Comparison of ENCODE assay signal across 11 cellular contexts in genomic region chr2:30178618-30179404, GRCh38. TPM values are rescaled to one million over a fixed set of nuclear protein-coding genes. Genes with fewer than 3 reads are reported as not detected.
A peak's percentile ranks its signal among the peaks of the same experiment; 100 is the strongest.
DNase-seq lines count a peak whose midpoint lies in the region; ATAC-seq, FAIRE-seq and TF ChIP-seq lines count a peak whose summit lies in the region.
"Had no signal": no experiment of that assay in that cellular context is flagged by ENCODE, and none has a peak within 500 bp of the region (broad histone marks: within the 10 kb centered on the region; RNA-seq: fewer than 3 reads in every experiment).

No MANE protein-coding gene starts in this region.

- H3K27me3 ChIP-seq in K562 (ENCODE audit: control insufficient read depth in 2 of 2, insufficient read depth in 2 of 2, low read length in 2 of 2) (no peaks in the 10 kb centered on the region), gastrocnemius medialis (peaks cover 0 to 6% (median 0%) of the 10 kb centered on the region in 3 donors)
- H3K27me3 ChIP-seq: colonic mucosa, SJSA1 had no signal

- H3K4me1 Mint-ChIP-seq in stimulated activated effector memory CD8-positive, alpha-beta T cell treated with anti-CD3 and anti-CD28 coated beads, Interleukin-12 subunit alpha, Interleukin-12 subunit beta, amount 100 ng/mL, for 72 hours: no peaks in the 10 kb centered on the region
- no peaks in the 10 kb centered on the region for H3K4me1 Mint-ChIP-seq in activated CD4-positive, alpha-beta memory T cell treated with anti-CD3 and anti-CD28 coated beads, Interleukin-2, amount 10 ng/mL, durations not matched to agents 7 days and 5 days
- H3K4me1 Mint-ChIP-seq in activated T-cell treated with anti-CD3 and anti-CD28 coated beads, Interleukin-2, amount 50 U/mL, for 24 hours (ENCODE audit: low read depth): no peaks in the 10 kb centered on the region
- no peaks in the 10 kb centered on the region for H3K4me1 Mint-ChIP-seq in endothelial cell (ENCODE audit: unreplicated experiment)

- TF ChIP-seq EP300 in K562 (IDR thresholded peaks at IDR 0.05; ENCODE audit: low read length): no peak

- TF ChIP-seq RAD21 in K562 (CRISPR knock-in tag; conservative IDR thresholded peaks at IDR 0.05 in 1 of 2, IDR thresholded peaks at IDR 0.05 in 1 of 2): no peak

- BruUV-seq in K562 (replicated peaks; lab: Mats Ljungman, UMichigan): no TSS peak

- WGBS in K562 (ENCODE audit: insufficient coverage, low coverage, missing lambda C conversion rate): 22% methylated on average over 11 of the region's 11 CpGs

- H3K9me3 ChIP-seq in K562 (replicated peaks; ENCODE audit: control insufficient read depth, insufficient read depth, low read depth, low read length) (no peaks in the 10 kb centered on the region), gastrocnemius medialis (no peaks in the 10 kb centered on the region)
- H3K9me3 ChIP-seq: colonic mucosa, SJSA1 had no signal

- H3K79me2 ChIP-seq in K562 (ENCODE audit: control insufficient read depth, insufficient read depth, low read length): no peaks in the 10 kb centered on the region

- H2AFZ ChIP-seq in K562 (ENCODE audit: low read depth, low read length): peak overlapping the region; percentile 80

- H3K9ac ChIP-seq in K562 (ENCODE audit: insufficient read depth in 1 of 2, low read depth in 2 of 2, low read length in 2 of 2): no peak overlapping the region

- FAIRE-seq in K562 (lab: Jason Lieb, UNC): peak; percentile 89

- in situ Hi-C loops in K562 (cut with MboI): no loop called here
- in situ Hi-C loops in gastrocnemius medialis (cut with MboI; ENCODE audit: low sequenced_read_pairs in 4 of 4): no loop called here

- ATAC-seq in K562 (peak; percentile 65), gastrocnemius medialis (peak; percentile 98 to 99)
- ATAC-seq in stimulated activated effector memory CD8-positive, alpha-beta T cell treated with anti-CD3 and anti-CD28 coated beads, Interleukin-12 subunit alpha, Interleukin-12 subunit beta, amount 100 ng/mL, for 72 hours: no peak

- POLR2A ChIA-PET in K562 (lab: Yijun Ruan, JAX): interaction anchor here (1.2 kb wide), 1 partner anchor 14 kb away, joined by 3 read pairs; no protein-coding TSS in a partner anchor
- POLR2A ChIA-PET in activated CD4-positive, alpha-beta memory T cell treated with anti-CD3 and anti-CD28 coated beads, Interleukin-2, amount 10 ng/mL, durations not matched to agents 7 days and 5 days (lab: Charles Lee): interaction anchor here (1.5 kb wide), 1 partner anchor 11 kb away, joined by 3 read pairs; no protein-coding TSS in a partner anchor

- H3K4me3 ChIP-seq in K562: no peak overlapping the region
- no peak overlapping the region for H3K4me3 ChIP-seq in gastrocnemius medialis
- H3K4me3 ChIP-seq: colonic mucosa, SJSA1 had no signal

- no peaks in the 10 kb centered on the region; the same call in 2 of the 3 replicates for H3K36me3 ChIP-seq in K562 (ENCODE audit: control insufficient read depth, insufficient read depth, low read length)
- H3K36me3 ChIP-seq in gastrocnemius medialis: no peaks in the 10 kb centered on the region
- H3K36me3 ChIP-seq: colonic mucosa, SJSA1 had no signal

- no peaks in the 10 kb centered on the region for H3K27me3 Mint-ChIP-seq in activated CD4-positive, alpha-beta memory T cell treated with anti-CD3 and anti-CD28 coated beads, Interleukin-2, amount 10 ng/mL, durations not matched to agents 7 days and 5 days
- H3K27me3 Mint-ChIP-seq in activated T-cell treated with anti-CD3 and anti-CD28 coated beads, Interleukin-2, amount 50 U/mL, for 24 hours: no peaks in the 10 kb centered on the region
- H3K27me3 Mint-ChIP-seq in endothelial cell (ENCODE audit: unreplicated experiment): no peaks in the 10 kb centered on the region

- no peak overlapping the region for H3K27ac Mint-ChIP-seq in stimulated activated effector memory CD8-positive, alpha-beta T cell treated with anti-CD3 and anti-CD28 coated beads, Interleukin-12 subunit alpha, Interleukin-12 subunit beta, amount 100 ng/mL, for 72 hours
- no peak overlapping the region for H3K27ac Mint-ChIP-seq in activated CD4-positive, alpha-beta memory T cell treated with anti-CD3 and anti-CD28 coated beads, Interleukin-2, amount 10 ng/mL, durations not matched to agents 7 days and 5 days
- no peak overlapping the region for H3K27ac Mint-ChIP-seq in activated T-cell treated with anti-CD3 and anti-CD28 coated beads, Interleukin-2, amount 50 U/mL, for 24 hours
- H3K27ac Mint-ChIP-seq in endothelial cell (ENCODE audit: unreplicated experiment): no peak overlapping the region

- H3K4me2 ChIP-seq in K562 (ENCODE audit: insufficient read depth, low read length): peak overlapping the region; percentile 52

- no peak overlapping the region for H3K4me3 Mint-ChIP-seq in stimulated activated effector memory CD8-positive, alpha-beta T cell treated with anti-CD3 and anti-CD28 coated beads, Interleukin-12 subunit alpha, Interleukin-12 subunit beta, amount 100 ng/mL, for 72 hours
- H3K4me3 Mint-ChIP-seq in activated CD4-positive, alpha-beta memory T cell treated with anti-CD3 and anti-CD28 coated beads, Interleukin-2, amount 10 ng/mL, durations not matched to agents 7 days and 5 days: no peak overlapping the region
- H3K4me3 Mint-ChIP-seq in activated T-cell treated with anti-CD3 and anti-CD28 coated beads, Interleukin-2, amount 50 U/mL, for 24 hours: no peak overlapping the region
- no peak overlapping the region for H3K4me3 Mint-ChIP-seq in endothelial cell (ENCODE audit: unreplicated experiment)

- peaks cover 12 to 30% of the 10 kb centered on the region in 2 experiments; a peak in 3 of 5 replicates for H3K4me1 ChIP-seq in K562 (replicated peaks in 1 of 2; ENCODE audit: control insufficient read depth in 2 of 2, insufficient read depth in 2 of 2, low read length in 2 of 2)
- H3K4me1 ChIP-seq in gastrocnemius medialis: peaks cover 15 to 25% of the 10 kb centered on the region in 2 donors
- H3K4me1 ChIP-seq: colonic mucosa, SJSA1 had no signal

- DNase-seq in ELR (ENCODE audit: low read depth) (peak; percentile 22), K562 (ENCODE audit: extremely low read depth in 1 of 4, low spot score in 3 of 4) (peak; percentile 38 to 52 (median 51)), hepatic stellate cell (ENCODE audit: low spot score) (peak; percentile 79), gastrocnemius medialis (peak; percentile 86 to 90), endothelial cell (ENCODE audit: low spot score) (no peak)
- DNase-seq in stimulated activated effector memory CD8-positive, alpha-beta T cell treated with anti-CD3 and anti-CD28 coated beads, Interleukin-12 subunit alpha, Interleukin-12 subunit beta, amount 100 ng/mL, for 72 hours (ENCODE audit: low spot score in 2 of 2): no peak
- no peak for DNase-seq in activated CD4-positive, alpha-beta memory T cell treated with anti-CD3 and anti-CD28 coated beads, Interleukin-2, amount 10 ng/mL, durations not matched to agents 7 days and 5 days
- DNase-seq in activated T-cell treated with anti-CD3 and anti-CD28 coated beads, Interleukin-2, amount 50 U/mL, for 24 hours: no peak
- DNase-seq: colonic mucosa, DMS53 had no signal

- no peaks in the 10 kb centered on the region for H3K36me3 Mint-ChIP-seq in stimulated activated effector memory CD8-positive, alpha-beta T cell treated with anti-CD3 and anti-CD28 coated beads, Interleukin-12 subunit alpha, Interleukin-12 subunit beta, amount 100 ng/mL, for 72 hours
- no peaks in the 10 kb centered on the region for H3K36me3 Mint-ChIP-seq in activated CD4-positive, alpha-beta memory T cell treated with anti-CD3 and anti-CD28 coated beads, Interleukin-2, amount 10 ng/mL, durations not matched to agents 7 days and 5 days (ENCODE audit: low read depth)
- H3K36me3 Mint-ChIP-seq in activated T-cell treated with anti-CD3 and anti-CD28 coated beads, Interleukin-2, amount 50 U/mL, for 24 hours (ENCODE audit: low read depth): no peaks in the 10 kb centered on the region
- H3K36me3 Mint-ChIP-seq in endothelial cell (ENCODE audit: low read depth, unreplicated experiment): no peaks in the 10 kb centered on the region

- CTCF ChIA-PET in K562 (lab: Yijun Ruan, JAX; ENCODE audit: low intra/inter-chr PET ratio): no interaction called here
- CTCF ChIA-PET in activated CD4-positive, alpha-beta memory T cell treated with anti-CD3 and anti-CD28 coated beads, Interleukin-2, amount 10 ng/mL, durations not matched to agents 7 days and 5 days (lab: Charles Lee): interaction anchor here (4.0 kb wide), 1 partner anchor 14 kb away, joined by 12 read pairs; no protein-coding TSS in a partner anchor

- H3K9me1 ChIP-seq in K562 (ENCODE audit: control insufficient read depth, insufficient read depth, low read length): no peaks in the 10 kb centered on the region

- H3K9me3 Mint-ChIP-seq in stimulated activated effector memory CD8-positive, alpha-beta T cell treated with anti-CD3 and anti-CD28 coated beads, Interleukin-12 subunit alpha, Interleukin-12 subunit beta, amount 100 ng/mL, for 72 hours: no peaks in the 10 kb centered on the region
- H3K9me3 Mint-ChIP-seq in activated CD4-positive, alpha-beta memory T cell treated with anti-CD3 and anti-CD28 coated beads, Interleukin-2, amount 10 ng/mL, durations not matched to agents 7 days and 5 days: no peaks in the 10 kb centered on the region
- H3K9me3 Mint-ChIP-seq in activated T-cell treated with anti-CD3 and anti-CD28 coated beads, Interleukin-2, amount 50 U/mL, for 24 hours: no peaks in the 10 kb centered on the region
- no peaks in the 10 kb centered on the region for H3K9me3 Mint-ChIP-seq in endothelial cell (ENCODE audit: unreplicated experiment)

- no peaks in the 10 kb centered on the region for H4K20me1 ChIP-seq in K562 (replicated peaks; ENCODE audit: control insufficient read depth, insufficient read depth, low read length)

- intact Hi-C loops in K562 (cut with micrococcal nuclease): no loop called here
- intact Hi-C loops in gastrocnemius medialis (cut with DNase I; ENCODE audit: low total_unique reads): loop anchor here (2.0 to 5.0 kb wide), 2 partner anchors 32 to 228 kb away; partner anchors contain the start of gene YPEL5

- no peak overlapping the region for H3K27ac ChIP-seq in K562 (ENCODE audit: extremely low read depth, low read depth, low read length)
- H3K27ac ChIP-seq in gastrocnemius medialis: peak overlapping the region; percentile 74 to 84 (median 80)
- H3K27ac ChIP-seq: colonic mucosa, SJSA1 had no signal

- TF ChIP-seq CTCF in K562 (IDR thresholded peaks at IDR 0.05 in 2 of 3, conservative IDR thresholded peaks at IDR 0.05 in 1 of 3; ENCODE audit: insufficient read depth in 2 of 3, low read depth in 1 of 3, low read length in 3 of 3): no peak
- no peak for TF ChIP-seq CTCF in gastrocnemius medialis (IDR thresholded peaks at IDR 0.05 in 4 of 5, conservative IDR thresholded peaks at IDR 0.05 in 1 of 5)
- no peak for TF ChIP-seq CTCF in endothelial cell (IDR thresholded peaks at IDR 0.05; ENCODE audit: unreplicated experiment)

- TF ChIP-seq POLR2A in K562 (conservative IDR thresholded peaks at IDR 0.05) (no peak), gastrocnemius medialis (IDR thresholded peaks at IDR 0.05) (peak; percentile 22 to 38)

RNA-seq across cellular contexts. Expression of gene YPEL5, which starts 32.0 kb away (rescaled TPM):
- 9.5 and 20.9 TPM in 2 replicates for total RNA-seq in K562 (2011; cell fraction: chromatin; rRNA removed; ENCODE audit: low replicate concordance)
- 5.9 and 6.2 TPM in 2 replicates for total RNA-seq in K562 (2011; cell fraction: nucleolus; rRNA removed)
- 13.0 and 14.9 TPM in 2 replicates for total RNA-seq in K562 (2011; cell fraction: nucleoplasm; rRNA removed)
- total RNA-seq in K562 (2014; rRNA removed): 7.8 and 9.1 TPM in 2 replicates
- 10.3 and 13.4 TPM in 2 replicates for total RNA-seq in K562 (2014; rRNA removed; fragmentation: Illumina TruSeq; extraction: Trizol)
- 4.9 and 5.4 TPM in 2 replicates for total RNA-seq in K562 (2015; rRNA removed; fragmentation: Illumina TruSeq; extraction: Trizol)
- 12.0 and 12.3 TPM in 2 replicates for total RNA-seq in K562 (2021)
- polyA plus RNA-seq in K562 (2011; rRNA removed): 34.4 and 37.4 TPM in 2 replicates
- polyA plus RNA-seq in K562 (2011; cell fraction: cytosol; rRNA removed): 14.7 and 17.6 TPM in 2 replicates
- 10.9 and 20.4 TPM in 2 replicates for polyA plus RNA-seq in K562 (2011; cell fraction: nucleus; rRNA removed)
- 12.8 and 40.6 TPM in 2 replicates for polyA plus RNA-seq in K562 (2012)
- 10.9 and 11.9 TPM in 2 replicates for polyA plus RNA-seq in K562 (2014; fragmentation: Illumina TruSeq; extraction: Trizol)
- polyA plus RNA-seq in K562 (2014; fragmentation: Nextera tagmentation; extraction: Ambion mirVana): 10 to 100 TPM; 19.0 to 23.8 TPM
- 13.5 and 15.0 TPM in 2 replicates for polyA plus RNA-seq in K562 (2014; rRNA removed)
- 31.6 and 33.5 TPM in 2 replicates for polyA minus RNA-seq in K562 (2011; rRNA and poly(A)+ RNA removed)
- 10.4 and 11.4 TPM in 2 replicates for polyA minus RNA-seq in K562 (2011; cell fraction: cytosol; rRNA and poly(A)+ RNA removed)
- polyA minus RNA-seq in K562 (2011; cell fraction: nucleus; rRNA and poly(A)+ RNA removed): 6.6 and 11.2 TPM in 2 replicates
- total RNA-seq in gastrocnemius medialis: 10 to 100 TPM; 31.4 to 76.7 (median 53.9) TPM
- 10 to 100 TPM; 51.2 to 52.9 TPM for total RNA-seq in activated CD4-positive, alpha-beta memory T cell treated with anti-CD3 and anti-CD28 coated beads, Interleukin-2, amount 10 ng/mL, durations not matched to agents 7 days and 5 days
- 120 TPM for total RNA-seq in endothelial cell (ENCODE audit: unreplicated experiment)

RNA-seq across cellular contexts. Expression of gene LBH, which starts 52.5 kb away (rescaled TPM):
- 4.1 and 9.5 TPM in 2 replicates for total RNA-seq in K562 (2011; cell fraction: chromatin; rRNA removed; ENCODE audit: low replicate concordance)
- total RNA-seq in K562 (2011; cell fraction: nucleolus; rRNA removed): 14.5 and 15.2 TPM in 2 replicates
- 8.9 and 11.3 TPM in 2 replicates for total RNA-seq in K562 (2011; cell fraction: nucleoplasm; rRNA removed)
- total RNA-seq in K562 (2014; rRNA removed) (7.4 and 23.5 TPM in 2 replicates), K562 (2014; rRNA removed; fragmentation: Illumina TruSeq; extraction: Trizol) (5.7 and 6.0 TPM in 2 replicates), K562 (2015; rRNA removed; fragmentation: Illumina TruSeq; extraction: Trizol) (4.6 and 7.3 TPM in 2 replicates), K562 (2021) (9.5 and 12.1 TPM in 2 replicates), gastrocnemius medialis (10 to 100 TPM in 2 of 4 donors, 1 to 10 TPM in 2; 5.4 to 37.6 (median 12.5) TPM), endothelial cell (ENCODE audit: unreplicated experiment) (137 TPM)
- polyA plus RNA-seq in K562 (2011; rRNA removed) (8.2 and 9.5 TPM in 2 replicates), K562 (2014; fragmentation: Illumina TruSeq; extraction: Trizol) (8.1 TPM in 2 replicates), K562 (2014; fragmentation: Nextera tagmentation; extraction: Ambion mirVana) (1 to 10 TPM; 3.1 to 5.9 TPM), K562 (2014; rRNA removed) (9.4 and 13.4 TPM in 2 replicates)
- 13.7 and 24.2 TPM in 2 replicates for polyA plus RNA-seq in K562 (2011; cell fraction: cytosol; rRNA removed)
- polyA plus RNA-seq in K562 (2011; cell fraction: nucleus; rRNA removed): 4.1 and 4.6 TPM in 2 replicates
- 6.0 and 6.2 TPM in 2 replicates for polyA plus RNA-seq in K562 (2012)
- 10.9 and 13.0 TPM in 2 replicates for polyA minus RNA-seq in K562 (2011; rRNA and poly(A)+ RNA removed)
- 5.6 and 12.1 TPM in 2 replicates for polyA minus RNA-seq in K562 (2011; cell fraction: cytosol; rRNA and poly(A)+ RNA removed)
- polyA minus RNA-seq in K562 (2011; cell fraction: nucleus; rRNA and poly(A)+ RNA removed): 7.7 and 15.4 TPM in 2 replicates
- total RNA-seq in activated CD4-positive, alpha-beta memory T cell treated with anti-CD3 and anti-CD28 coated beads, Interleukin-2, amount 10 ng/mL, durations not matched to agents 7 days and 5 days: 100 to 1,000 TPM; 105 to 110 TPM

Comparison
In these comparisons a context has a peak if more than half of its experiments do, and no peak if none do; other contexts are left out.
1. DNase-seq: peak in ELR (single experiment), K562 (4 of 4), hepatic stellate cell (single experiment) and gastrocnemius medialis (2 of 2); none in stimulated activated effector memory CD8-positive, alpha-beta T cell treated with anti-CD3 and anti-CD28 coated beads, Interleukin-12 subunit alpha, Interleukin-12 subunit beta, amount 100 ng/mL, for 72 hours (0 of 2), activated CD4-positive, alpha-beta memory T cell treated with anti-CD3 and anti-CD28 coated beads, Interleukin-2, amount 10 ng/mL, durations not matched to agents 7 days and 5 days (single experiment), activated T-cell treated with anti-CD3 and anti-CD28 coated beads, Interleukin-2, amount 50 U/mL, for 24 hours (single experiment) and endothelial cell (single experiment).